1 cellular context compared by ENCODE assay signal in genomic region chr19:1262687-1263123, GRCh38.
TF ChIP-seq lines count a peak whose summit lies in the region.

No MANE protein-coding gene starts in this region.

TF ChIP-seq in SK-N-SH, 30 proteins besides CTCF, POLR2A, EP300 and RAD21 (continued from another document):
- TF ChIP-seq YY1 (IDR thresholded peaks at IDR 0.05; ENCODE audit: low read depth) (no peak), RFX5 (IDR thresholded peaks at IDR 0.05; ENCODE audit: low read length) (no peak), TAF1 (IDR thresholded peaks at IDR 0.05; ENCODE audit: borderline replicate concordance, low read depth, low read length) (no peak), GABPA (IDR thresholded peaks at IDR 0.05; ENCODE audit: low read depth) (no peak), NFIC (IDR thresholded peaks at IDR 0.05; ENCODE audit: borderline replicate concordance) (no peak), NRF1 (IDR thresholded peaks at IDR 0.05; ENCODE audit: low read depth, low read length) (no peak), GATA2 (CRISPR knock-in tag; IDR thresholded peaks at IDR 0.05) (no peak), REST (IDR thresholded peaks at IDR 0.05; ENCODE audit: low read depth, low read length) (no peak), ELF1 (IDR thresholded peaks at IDR 0.05) (no peak)
